24 cellular contexts compared by ENCODE assay signal in genomic region chr18:11809895-11810294, GRCh38.
"Had no signal": no experiment of that assay in that cellular context is flagged by ENCODE, and none has a peak within 500 bp of the region (broad histone marks: within the 10 kb centered on the region; RNA-seq: fewer than 3 reads in every experiment).

No MANE protein-coding gene starts in this region.

- H3K27ac Mint-ChIP-seq: effector memory CD8-positive, alpha-beta T cell; memory B cell; mesothelial cell of epicardium; naive B cell; natural killer cell treated with Interleukin-12 subunit alpha and Interleukin-12 subunit beta and Interleukin-15 and Interleukin-18, amount 100 ng/mL, for 72 hours; stimulated activated effector memory CD8-positive, alpha-beta T cell treated with anti-CD3 and anti-CD28 coated beads, Interleukin-12 subunit alpha, Interleukin-12 subunit beta, amount 100 ng/mL, for 72 hours; type B pancreatic cell had no signal

- H3K27me3 ChIP-seq: right atrium auricular region, sigmoid colon, testis, tibial artery had no signal

- H3K4me1 ChIP-seq: prostate gland, right atrium auricular region, sigmoid colon, testis, tibial artery had no signal

- H3K4me3 ChIP-seq: coronary artery, lung, mucosa of descending colon, prostate gland, right atrium auricular region, sigmoid colon, testis, tibial artery had no signal

- H3K36me3 ChIP-seq: prostate gland, right atrium auricular region, sigmoid colon, tibial artery had no signal

- H3K27ac ChIP-seq: coronary artery, prostate gland, right atrium auricular region, sigmoid colon, testis, tibial artery had no signal

- H3K4me3 Mint-ChIP-seq: effector memory CD8-positive, alpha-beta T cell; memory B cell; mesothelial cell of epicardium; naive B cell; natural killer cell treated with Interleukin-12 subunit alpha and Interleukin-12 subunit beta and Interleukin-15 and Interleukin-18, amount 100 ng/mL, for 72 hours; neural crest cell; stimulated activated effector memory CD8-positive, alpha-beta T cell treated with anti-CD3 and anti-CD28 coated beads, Interleukin-12 subunit alpha, Interleukin-12 subunit beta, amount 100 ng/mL, for 72 hours; type B pancreatic cell had no signal

- H3K4me1 Mint-ChIP-seq: memory B cell; naive B cell; neural crest cell; stimulated activated effector memory CD8-positive, alpha-beta T cell treated with anti-CD3 and anti-CD28 coated beads, Interleukin-12 subunit alpha, Interleukin-12 subunit beta, amount 100 ng/mL, for 72 hours had no signal

- H3K9me3 Mint-ChIP-seq: effector memory CD8-positive, alpha-beta T cell; memory B cell; mesothelial cell of epicardium; naive B cell; natural killer cell treated with Interleukin-12 subunit alpha and Interleukin-12 subunit beta and Interleukin-15 and Interleukin-18, amount 100 ng/mL, for 72 hours; neural crest cell; stimulated activated effector memory CD8-positive, alpha-beta T cell treated with anti-CD3 and anti-CD28 coated beads, Interleukin-12 subunit alpha, Interleukin-12 subunit beta, amount 100 ng/mL, for 72 hours; type B pancreatic cell had no signal

- H3K9me3 ChIP-seq: mucosa of descending colon, prostate gland, right atrium auricular region, sigmoid colon, testis, tibial artery had no signal

- H3K27me3 Mint-ChIP-seq: type B pancreatic cell had no signal

- DNase-seq: dermis blood vessel endothelial cell; effector memory CD8-positive, alpha-beta T cell; hypothalamus; kidney; mucosa of descending colon; naive B cell; sigmoid colon; stimulated activated CD4-positive, alpha-beta T cell treated with anti-CD3 and anti-CD28 coated beads, Interleukin-2, amount 100 ng/mL, for 24 hours; stimulated activated CD4-positive, alpha-beta T cell treated with anti-CD3 and anti-CD28 coated beads, Interleukin-4, amount 100 ng/mL, for 24 hours; stimulated activated naive CD4-positive, alpha-beta T cell treated with Interleukin-2 at 50 U/mL for 16 hours; substantia nigra; testis; tibial artery had no signal

- H3K36me3 Mint-ChIP-seq: memory B cell; mesothelial cell of epicardium; naive B cell; natural killer cell treated with Interleukin-12 subunit alpha and Interleukin-12 subunit beta and Interleukin-15 and Interleukin-18, amount 100 ng/mL, for 72 hours; stimulated activated effector memory CD8-positive, alpha-beta T cell treated with anti-CD3 and anti-CD28 coated beads, Interleukin-12 subunit alpha, Interleukin-12 subunit beta, amount 100 ng/mL, for 72 hours; type B pancreatic cell had no signal

- ATAC-seq: effector memory CD8-positive, alpha-beta T cell; left lobe of liver; mucosa of descending colon; natural killer cell treated with Interleukin-12 subunit alpha and Interleukin-12 subunit beta and Interleukin-15 and Interleukin-18, amount 100 ng/mL, for 72 hours; stimulated activated effector memory CD8-positive, alpha-beta T cell treated with anti-CD3 and anti-CD28 coated beads, Interleukin-12 subunit alpha, Interleukin-12 subunit beta, amount 100 ng/mL, for 72 hours had no signal
